Comparison of ENCODE assay signal across 1 cellular context in genomic region chr14:60652674-60653387, GRCh38.
TF ChIP-seq lines count a peak whose summit lies in the region.

No MANE protein-coding gene starts in this region.

TF ChIP-seq in HEK293, 187 proteins besides CTCF, POLR2A, EP300 and RAD21 (continued from another document and continues in another):
- no peak for TF ChIP-seq ZNF704 (tag by site-specific recombination; IDR thresholded peaks at IDR 0.05)
- no peak for TF ChIP-seq GLIS2 (tag by site-specific recombination; IDR thresholded peaks at IDR 0.05)
- no peak for TF ChIP-seq ZBTB48 (tag by site-specific recombination; IDR thresholded peaks at IDR 0.05)
- no peak for TF ChIP-seq MZF1 (tag by site-specific recombination; IDR thresholded peaks at IDR 0.05; ENCODE audit: borderline replicate concordance)
- no peak for TF ChIP-seq ZNF561 (tag by site-specific recombination; IDR thresholded peaks at IDR 0.05; ENCODE audit: borderline replicate concordance)
- TF ChIP-seq ZNF664 (tag by site-specific recombination; IDR thresholded peaks at IDR 0.05) = no peak
- no peak for TF ChIP-seq ZFP3 (tag by site-specific recombination; IDR thresholded peaks at IDR 0.05; ENCODE audit: low read depth)
- no peak for TF ChIP-seq ZNF140 (tag by site-specific recombination; IDR thresholded peaks at IDR 0.05)
- TF ChIP-seq ZNF423 (tag by site-specific recombination; IDR thresholded peaks at IDR 0.05) = no peak
- TF ChIP-seq ZNF830 (tag by site-specific recombination; IDR thresholded peaks at IDR 0.05; ENCODE audit: low read depth) = no peak
- TF ChIP-seq HOXD13 (CRISPR knock-in tag; IDR thresholded peaks at IDR 0.05; ENCODE audit: borderline replicate concordance) = no peak
- TF ChIP-seq ZBTB49 (tag by site-specific recombination; IDR thresholded peaks at IDR 0.05; ENCODE audit: low read depth) = no peak
- peak; percentile 23 for TF ChIP-seq ZBTB26 (tag by site-specific recombination; optimal IDR thresholded peaks at IDR 0.05)
- TF ChIP-seq ZNF169 (tag by site-specific recombination; IDR thresholded peaks at IDR 0.05) = no peak
- no peak for TF ChIP-seq ZNF544 (tag by site-specific recombination; IDR thresholded peaks at IDR 0.05)
- no peak for TF ChIP-seq ZNF529 (tag by site-specific recombination; IDR thresholded peaks at IDR 0.05; ENCODE audit: insufficient replicate concordance)
- no peak for TF ChIP-seq BCL11B (tag by site-specific recombination; IDR thresholded peaks at IDR 0.05; ENCODE audit: low read depth)
- TF ChIP-seq PATZ1 (tag by site-specific recombination; IDR thresholded peaks at IDR 0.05) = peak; percentile 87
- no peak for TF ChIP-seq MYNN (tag by site-specific recombination; IDR thresholded peaks at IDR 0.05; ENCODE audit: borderline replicate concordance)
- TF ChIP-seq ELK4 (IDR thresholded peaks at IDR 0.05; ENCODE audit: borderline replicate concordance, low read depth, low read length) = no peak
- TF ChIP-seq FEZF1 (tag by site-specific recombination; IDR thresholded peaks at IDR 0.05) = peak; percentile 61
- no peak for TF ChIP-seq ZNF433 (tag by site-specific recombination; IDR thresholded peaks at IDR 0.05; ENCODE audit: low read depth)
- TF ChIP-seq ZSCAN4 (tag by site-specific recombination; IDR thresholded peaks at IDR 0.05) = no peak
- no peak for TF ChIP-seq GLI4 (tag by site-specific recombination; IDR thresholded peaks at IDR 0.05)
- TF ChIP-seq ZNF624 (tag by site-specific recombination; IDR thresholded peaks at IDR 0.05) = no peak
- TF ChIP-seq MEIS1 (CRISPR knock-in tag; IDR thresholded peaks at IDR 0.05; ENCODE audit: borderline replicate concordance) = no peak
- TF ChIP-seq REPIN1 (tag by site-specific recombination; IDR thresholded peaks at IDR 0.05; ENCODE audit: low read depth) = no peak
- TF ChIP-seq KLF17 (tag by site-specific recombination; IDR thresholded peaks at IDR 0.05) = no peak
- no peak for TF ChIP-seq ZNF626 (tag by site-specific recombination; IDR thresholded peaks at IDR 0.05)
- TF ChIP-seq ZNF473 (tag by site-specific recombination; IDR thresholded peaks at IDR 0.05) = no peak
- TF ChIP-seq EGR2 (tag by site-specific recombination; IDR thresholded peaks at IDR 0.05; ENCODE audit: low read depth) = no peak; the same call in 1 of the 2 replicates
- TF ChIP-seq KLF1 (tag by site-specific recombination; IDR thresholded peaks at IDR 0.05) = peak; percentile 40; the same call in 1 of the 2 replicates
- 0 out of 2 replicates have a peak, but pooled peaks have one; percentile 12 for TF ChIP-seq SP2 (tag by site-specific recombination; IDR thresholded peaks at IDR 0.05)
- no peak for TF ChIP-seq ZNF747 (tag by site-specific recombination; IDR thresholded peaks at IDR 0.05)
- TF ChIP-seq ZNF777 (tag by site-specific recombination; IDR thresholded peaks at IDR 0.05; ENCODE audit: borderline replicate concordance) = no peak
- TF ChIP-seq GLIS1 (tag by site-specific recombination; IDR thresholded peaks at IDR 0.05) = peak; percentile 47; the same call in 1 of the 2 replicates
- TF ChIP-seq ZNF391 (tag by site-specific recombination; IDR thresholded peaks at IDR 0.05; ENCODE audit: borderline replicate concordance, low read depth) = peak; percentile 59; the same call in 1 of the 2 replicates
- TF ChIP-seq ZNF416 (tag by site-specific recombination; IDR thresholded peaks at IDR 0.05) = no peak
- peak; percentile 90 for TF ChIP-seq WT1 (tag by site-specific recombination; IDR thresholded peaks at IDR 0.05)
- no peak for TF ChIP-seq OVOL3 (tag by site-specific recombination; IDR thresholded peaks at IDR 0.05)
- TF ChIP-seq ZNF133 (tag by site-specific recombination; IDR thresholded peaks at IDR 0.05) = no peak
- TF ChIP-seq ZNF514 (tag by site-specific recombination; IDR thresholded peaks at IDR 0.05) = no peak
- no peak for TF ChIP-seq ZNF837 (tag by site-specific recombination; IDR thresholded peaks at IDR 0.05)
- TF ChIP-seq ZNF157 (tag by site-specific recombination; IDR thresholded peaks at IDR 0.05) = no peak
- no peak for TF ChIP-seq ZNF174 (tag by site-specific recombination; IDR thresholded peaks at IDR 0.05)
- TF ChIP-seq ZNF221 (tag by site-specific recombination; IDR thresholded peaks at IDR 0.05; ENCODE audit: borderline replicate concordance) = no peak
- TF ChIP-seq SETDB1 (IDR thresholded peaks at IDR 0.05; ENCODE audit: insufficient read length, low read length) = no peak
- TF ChIP-seq BCL6B (tag by site-specific recombination; IDR thresholded peaks at IDR 0.05) = no peak
- TF ChIP-seq ZNF596 (tag by site-specific recombination; IDR thresholded peaks at IDR 0.05) = peak; percentile 35; the same call in 1 of the 2 replicates
- no peak for TF ChIP-seq ZNF677 (tag by site-specific recombination; IDR thresholded peaks at IDR 0.05)
- no peak for TF ChIP-seq ZNF621 (tag by site-specific recombination; IDR thresholded peaks at IDR 0.05)
- TF ChIP-seq ZNF202 (tag by site-specific recombination; IDR thresholded peaks at IDR 0.05; ENCODE audit: borderline replicate concordance) = no peak
- no peak for TF ChIP-seq ZNF2 (tag by site-specific recombination; IDR thresholded peaks at IDR 0.05)
- TF ChIP-seq ZNF585B (tag by site-specific recombination; IDR thresholded peaks at IDR 0.05) = no peak
- TF ChIP-seq ZBTB20 (tag by site-specific recombination; IDR thresholded peaks at IDR 0.05) = peak; percentile 30; the same call in 1 of the 2 replicates
- no peak for TF ChIP-seq ZBTB11 (tag by site-specific recombination; conservative IDR thresholded peaks at IDR 0.05; ENCODE audit: low read depth)
- no peak for TF ChIP-seq GFI1B (tag by site-specific recombination; IDR thresholded peaks at IDR 0.05)
- TF ChIP-seq ZNF184 (tag by site-specific recombination; IDR thresholded peaks at IDR 0.05) = no peak
